In the genomic region with DNA sequence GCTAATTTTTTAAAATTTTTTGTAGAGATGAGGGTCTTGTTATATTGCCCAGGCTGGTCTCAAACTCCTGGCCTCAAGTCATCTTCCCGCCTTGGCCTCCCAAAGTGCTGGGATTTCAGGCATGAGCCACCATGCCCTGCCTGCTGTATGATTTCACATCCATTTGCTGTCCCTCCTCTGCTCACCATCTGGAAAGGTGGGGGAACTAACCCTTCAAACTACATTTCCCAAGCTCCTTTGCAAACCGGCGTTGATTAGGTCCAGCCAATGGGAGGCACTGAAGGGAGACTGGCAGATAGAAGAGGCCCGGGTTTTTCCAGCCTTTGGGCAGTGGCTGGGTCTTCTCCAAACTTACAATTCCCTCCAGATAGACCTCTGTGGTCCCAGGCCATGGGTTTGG, we compare ENCODE assay signal across 8 cellular contexts. TPM values are rescaled to one million over a fixed set of nuclear protein-coding genes. Genes with fewer than 3 reads are reported as not detected.
DNase-seq lines count a peak whose midpoint lies in the region; ATAC-seq and TF ChIP-seq lines count a peak whose summit lies in the region.

No MANE protein-coding gene starts in this region.

- peak overlapping the region; percentile 85 for H3K27ac Mint-ChIP-seq in GM23338
- H3K27ac Mint-ChIP-seq in stimulated activated effector memory CD8-positive, alpha-beta T cell treated with anti-CD3 and anti-CD28 coated beads, Interleukin-12 subunit alpha, Interleukin-12 subunit beta, amount 100 ng/mL, for 72 hours, result no peak overlapping the region

- CTCF ChIA-PET in Panc1 (lab: Charles Lee), result no interaction called here

- no peaks in the 10 kb centered on the region for H4K20me1 ChIP-seq in GM23338 (replicated peaks; ENCODE audit: insufficient read depth)

- ATAC-seq in GM23338, result peak; percentile 93
- peak; percentile 90 for ATAC-seq in Panc1
- ATAC-seq in esophagus mucosa, result peak; percentile 33
- ATAC-seq in stimulated activated effector memory CD8-positive, alpha-beta T cell treated with anti-CD3 and anti-CD28 coated beads, Interleukin-12 subunit alpha, Interleukin-12 subunit beta, amount 100 ng/mL, for 72 hours, result peak; percentile 53
- ATAC-seq in GM21526 (IDR thresholded peaks at IDR 0.05; ENCODE audit: low FRiP score, unreplicated experiment), result no peak

- no peaks in the 10 kb centered on the region for H3K9me3 Mint-ChIP-seq in GM23338
- no peaks in the 10 kb centered on the region for H3K9me3 Mint-ChIP-seq in stimulated activated effector memory CD8-positive, alpha-beta T cell treated with anti-CD3 and anti-CD28 coated beads, Interleukin-12 subunit alpha, Interleukin-12 subunit beta, amount 100 ng/mL, for 72 hours

- peak overlapping the region; percentile 94 for H2AFZ ChIP-seq in GM23338

- no peaks in the 10 kb centered on the region for H3F3A ChIP-seq in GM23338 (replicated peaks; ENCODE audit: low read depth)

- peak; percentile 70 for DNase-seq in DMS 273 treated with DMSO at 0.1 percent for 48 hours (lab: John Stamatoyannopoulos, UW)
- peak; percentile 93 for DNase-seq in GM23338 (ENCODE audit: low spot score)
- no peak for DNase-seq in Panc1 (ENCODE audit: low read depth, low spot score)
- no peak for DNase-seq in stimulated activated effector memory CD8-positive, alpha-beta T cell treated with anti-CD3 and anti-CD28 coated beads, Interleukin-12 subunit alpha, Interleukin-12 subunit beta, amount 100 ng/mL, for 72 hours (ENCODE audit: low spot score in 2 of 2)
- DNase-seq in effector CD4-positive, alpha-beta T cell, result no peak
- DNase-seq in GOT3 (lab: John Stamatoyannopoulos, UW), result no peak

- no TSS peak for BruUV-seq in Panc1 (replicated peaks; lab: Mats Ljungman, UMichigan)

- no peaks in the 10 kb centered on the region for H3K4me1 ChIP-seq in GM23338 (ENCODE audit: insufficient read depth)
- no peaks in the 10 kb centered on the region for H3K4me1 ChIP-seq in Panc1 (ENCODE audit: control insufficient read depth, insufficient read depth, low read length)

- H3K4me3 ChIP-seq in GM23338, result no peak overlapping the region
- H3K4me3 ChIP-seq in Panc1 (ENCODE audit: low read depth in 2 of 2, low read length in 2 of 2), result no peak overlapping the region

- H3K27me3 Mint-ChIP-seq in GM23338 (ENCODE audit: insufficient read depth, low read depth, poor library complexity), result peaks cover 1% of the 10 kb centered on the region

- POLR2A ChIA-PET in Panc1 (lab: Charles Lee), result interaction anchor here (0.6 kb wide), 1 partner anchor 214 kb away, joined by 3 read pairs; no protein-coding TSS in a partner anchor

- H3K79me2 ChIP-seq in GM23338 (replicated peaks; ENCODE audit: insufficient read depth), result no peaks in the 10 kb centered on the region

- in situ Hi-C loops in Panc1 (cut with HindIII; ENCODE audit: low pct_unique_long_range_greater_than_20kb, low sequenced_read_pairs), result no loop called here

- no peak overlapping the region for H3K4me3 Mint-ChIP-seq in GM23338
- H3K4me3 Mint-ChIP-seq in stimulated activated effector memory CD8-positive, alpha-beta T cell treated with anti-CD3 and anti-CD28 coated beads, Interleukin-12 subunit alpha, Interleukin-12 subunit beta, amount 100 ng/mL, for 72 hours, result no peak overlapping the region

- intact Hi-C loops in Panc1 (cut with micrococcal nuclease; ENCODE audit: unreplicated experiment), result no loop called here

- peaks cover 2% of the 10 kb centered on the region; the same call in 1 of the 3 replicates for H3K4me1 Mint-ChIP-seq in GM23338
- H3K4me1 Mint-ChIP-seq in stimulated activated effector memory CD8-positive, alpha-beta T cell treated with anti-CD3 and anti-CD28 coated beads, Interleukin-12 subunit alpha, Interleukin-12 subunit beta, amount 100 ng/mL, for 72 hours, result no peaks in the 10 kb centered on the region

- no peaks in the 10 kb centered on the region for H3K9me2 ChIP-seq in GM23338 (ENCODE audit: insufficient read depth)

- H3K9me3 ChIP-seq in Panc1 (ENCODE audit: control insufficient read depth, insufficient read depth, low read depth, low read length), result no peaks in the 10 kb centered on the region

- no peak for TF ChIP-seq CTCF in GM23338 (conservative IDR thresholded peaks at IDR 0.05; ENCODE audit: low read depth in 2 of 2)
- TF ChIP-seq CTCF in Panc1 (IDR thresholded peaks at IDR 0.05), result no peak

- no peaks in the 10 kb centered on the region for H3K36me3 Mint-ChIP-seq in GM23338 (ENCODE audit: low read depth)
- no peaks in the 10 kb centered on the region for H3K36me3 Mint-ChIP-seq in stimulated activated effector memory CD8-positive, alpha-beta T cell treated with anti-CD3 and anti-CD28 coated beads, Interleukin-12 subunit alpha, Interleukin-12 subunit beta, amount 100 ng/mL, for 72 hours

- H3K27ac ChIP-seq in GM23338 (ENCODE audit: low read depth) (no peak overlapping the region), Panc1 (ENCODE audit: low read length) (no peak overlapping the region)

- H3K27me3 ChIP-seq in GM23338 (ENCODE audit: insufficient read depth) (no peaks in the 10 kb centered on the region), Panc1 (ENCODE audit: control insufficient read depth, insufficient read depth, low read length) (no peaks in the 10 kb centered on the region)

- H3K36me3 ChIP-seq in GM23338 (ENCODE audit: insufficient read depth) (no peaks in the 10 kb centered on the region), Panc1 (ENCODE audit: control insufficient read depth, insufficient read depth, low read length) (no peaks in the 10 kb centered on the region)

- no peak overlapping the region for H3K4me2 ChIP-seq in GM23338

TF ChIP-seq in GM23338, 12 proteins besides CTCF, POLR2A, EP300 and RAD21 (continues in another document):
- no peak for TF ChIP-seq ZNF114 (CRISPR knock-in tag; IDR thresholded peaks at IDR 0.05)
- TF ChIP-seq, protein P1, sequence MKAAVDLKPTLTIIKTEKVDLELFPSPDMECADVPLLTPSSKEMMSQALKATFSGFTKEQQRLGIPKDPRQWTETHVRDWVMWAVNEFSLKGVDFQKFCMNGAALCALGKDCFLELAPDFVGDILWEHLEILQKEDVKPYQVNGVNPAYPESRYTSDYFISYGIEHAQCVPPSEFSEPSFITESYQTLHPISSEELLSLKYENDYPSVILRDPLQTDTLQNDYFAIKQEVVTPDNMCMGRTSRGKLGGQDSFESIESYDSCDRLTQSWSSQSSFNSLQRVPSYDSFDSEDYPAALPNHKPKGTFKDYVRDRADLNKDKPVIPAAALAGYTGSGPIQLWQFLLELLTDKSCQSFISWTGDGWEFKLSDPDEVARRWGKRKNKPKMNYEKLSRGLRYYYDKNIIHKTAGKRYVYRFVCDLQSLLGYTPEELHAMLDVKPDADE (IDR thresholded peaks at IDR 0.05), result peak; percentile 60; the same call in 1 of the 2 replicates

RNA-seq across cellular contexts. Expression of a gene that starts 19.3 kb away (rescaled TPM):
- not detected in 2 replicates for total RNA-seq in GM23338 (2014; rRNA removed; shearing (Covaris generic))
- not detected in 2 replicates for polyA plus RNA-seq in GM23338 (2016; fragmentation: Nextera tagmentation; extraction: Ambion mirVana)
- total RNA-seq in Panc1 (2021; ENCODE audit: unreplicated experiment) (not detected), esophagus mucosa (not detected)
- not detected for polyA plus RNA-seq in Panc1 (2012; ENCODE audit: insufficient read length)

RNA-seq across cellular contexts. Expression of a gene that starts 22.3 kb away (rescaled TPM):
- total RNA-seq in GM23338 (2014; rRNA removed; shearing (Covaris generic)), result 2.4 and 2.8 TPM in 2 replicates
- 4.6 and 6.3 TPM in 2 replicates for polyA plus RNA-seq in GM23338 (2016; fragmentation: Nextera tagmentation; extraction: Ambion mirVana)
- total RNA-seq in Panc1 (2021; ENCODE audit: unreplicated experiment) (0.08 TPM), esophagus mucosa (not detected)
- 0.07 TPM for polyA plus RNA-seq in Panc1 (2012; ENCODE audit: insufficient read length)

Comparison
In these comparisons a context has a peak if more than half of its experiments do, and no peak if none do; other contexts are left out.
1. DNase-seq: peak in DMS 273 treated with DMSO at 0.1 percent for 48 hours (single experiment) and GM23338 (single experiment); none in Panc1 (single experiment), stimulated activated effector memory CD8-positive, alpha-beta T cell treated with anti-CD3 and anti-CD28 coated beads, Interleukin-12 subunit alpha, Interleukin-12 subunit beta, amount 100 ng/mL, for 72 hours (0 of 2), effector CD4-positive, alpha-beta T cell (single experiment) and GOT3 (single experiment).